ENCODE assay signal across 18 cellular contexts in the genomic region with DNA sequence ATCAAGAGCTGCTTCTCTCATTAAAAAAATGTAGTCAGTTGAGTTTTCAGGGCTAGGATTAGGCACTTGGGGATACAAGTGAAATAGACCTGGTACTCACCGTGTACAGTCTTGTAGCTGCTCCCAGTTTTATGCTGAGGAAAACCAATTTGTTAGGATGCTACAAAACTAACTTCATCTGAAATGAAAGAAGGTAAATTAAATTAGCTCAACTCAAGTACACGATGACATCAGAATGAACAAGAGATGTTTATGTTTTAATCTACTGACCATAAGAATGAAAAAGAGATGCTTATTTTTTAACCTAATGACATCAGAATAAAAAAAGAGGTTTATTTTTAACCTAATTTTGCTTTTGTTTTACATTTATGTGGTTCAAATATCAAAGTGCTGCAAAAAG.
DNase-seq lines count a peak whose midpoint lies in the region; ATAC-seq and TF ChIP-seq lines count a peak whose summit lies in the region.
"Had no signal": no experiment of that assay in that cellular context is flagged by ENCODE, and none has a peak within 500 bp of the region (broad histone marks: within the 10 kb centered on the region; RNA-seq: fewer than 3 reads in every experiment).

No MANE protein-coding gene starts in this region.

- H3K4me3 ChIP-seq in cardiac muscle cell: no peak overlapping the region
- H3K4me3 ChIP-seq in right cardiac atrium (ENCODE audit: low read length): no peak overlapping the region
- no peak overlapping the region; the same call in 1 of the 2 replicates for H3K4me3 ChIP-seq in Karpas-422 (ENCODE audit: low read length)
- H3K4me3 ChIP-seq: GM23248 had no signal

- H3K27me3 Mint-ChIP-seq in natural killer cell treated with Interleukin-12 subunit alpha and Interleukin-12 subunit beta and Interleukin-15 and Interleukin-18, amount 100 ng/mL, for 72 hours: no peaks in the 10 kb centered on the region

- H3K27ac Mint-ChIP-seq in natural killer cell treated with Interleukin-12 subunit alpha and Interleukin-12 subunit beta and Interleukin-15 and Interleukin-18, amount 100 ng/mL, for 72 hours: peak overlapping the region; percentile 97 to 99

- H3K36me3 Mint-ChIP-seq in natural killer cell treated with Interleukin-12 subunit alpha and Interleukin-12 subunit beta and Interleukin-15 and Interleukin-18, amount 100 ng/mL, for 72 hours: peaks cover 24% of the 10 kb centered on the region

- H3K36me3 ChIP-seq in cardiac muscle cell (peaks cover 44% of the 10 kb centered on the region), Karpas-422 (ENCODE audit: insufficient read depth, low read length) (no peaks in the 10 kb centered on the region)

- H3K9ac ChIP-seq in Karpas-422 (ENCODE audit: low read length): peak overlapping the region; percentile 64; the same call in 1 of the 2 replicates
- H3K9ac ChIP-seq: GM23248 had no signal

- POLR2A ChIA-PET in HEK293T (lab: Yijun Ruan, JAX): no interaction called here

- H3K9me3 Mint-ChIP-seq in natural killer cell treated with Interleukin-12 subunit alpha and Interleukin-12 subunit beta and Interleukin-15 and Interleukin-18, amount 100 ng/mL, for 72 hours: no peaks in the 10 kb centered on the region

- peak overlapping the region; percentile 83 for H3K4me2 ChIP-seq in Karpas-422 (ENCODE audit: low read depth, low read length, poor library complexity, severe bottlenecking)

- H3K27ac ChIP-seq in cardiac muscle cell (peak overlapping the region; percentile 39), right cardiac atrium (ENCODE audit: low read length) (no peak overlapping the region), Karpas-422 (ENCODE audit: low read length) (peak overlapping the region; percentile 91)
- H3K27ac ChIP-seq: C4-2B, GM23248 had no signal

- H3K27me3 ChIP-seq in cardiac muscle cell: no peaks in the 10 kb centered on the region
- no peaks in the 10 kb centered on the region for H3K27me3 ChIP-seq in right cardiac atrium (ENCODE audit: control insufficient read depth, insufficient read depth)
- no peaks in the 10 kb centered on the region for H3K27me3 ChIP-seq in Karpas-422 (ENCODE audit: low read length)

- H3K4me1 ChIP-seq in cardiac muscle cell (ENCODE audit: low read depth): peaks cover 14% of the 10 kb centered on the region
- peaks cover 3% of the 10 kb centered on the region for H3K4me1 ChIP-seq in right cardiac atrium (ENCODE audit: control insufficient read depth, insufficient read depth, low read length)
- H3K4me1 ChIP-seq in Karpas-422 (ENCODE audit: low read length): peaks cover 78% of the 10 kb centered on the region

- no peak overlapping the region for H3K4me3 Mint-ChIP-seq in natural killer cell treated with Interleukin-12 subunit alpha and Interleukin-12 subunit beta and Interleukin-15 and Interleukin-18, amount 100 ng/mL, for 72 hours

- CTCF ChIA-PET in HEK293T (lab: Yijun Ruan, JAX): interaction anchor here (0.6 to 1.2 kb wide), 2 partner anchors 37 to 120 kb away, joined by 3 to 5 read pairs; no protein-coding TSS in a partner anchor

- no peak for TF ChIP-seq CTCF in cardiac muscle cell (IDR thresholded peaks at IDR 0.05; ENCODE audit: low read depth, low read length)

- H3K4me1 Mint-ChIP-seq in natural killer cell treated with Interleukin-12 subunit alpha and Interleukin-12 subunit beta and Interleukin-15 and Interleukin-18, amount 100 ng/mL, for 72 hours (ENCODE audit: low read depth in 2 of 2): peaks cover 56 to 74% of the 10 kb centered on the region in 2 donors

- 83% methylated on average over 2 of the region's 2 CpGs for WGBS in right cardiac atrium

- H3K9me3 ChIP-seq in cardiac muscle cell (ENCODE audit: low read depth): no peaks in the 10 kb centered on the region
- H3K9me3 ChIP-seq in right cardiac atrium (ENCODE audit: control insufficient read depth, low read length): no peaks in the 10 kb centered on the region
- no peaks in the 10 kb centered on the region for H3K9me3 ChIP-seq in Karpas-422 (ENCODE audit: low read length)

- no peaks in the 10 kb centered on the region for H3K9me2 ChIP-seq in Karpas-422 (replicated peaks; ENCODE audit: insufficient read depth, low read length)

- H2AFZ ChIP-seq in Karpas-422 (ENCODE audit: low read length): no peak overlapping the region
- H2AFZ ChIP-seq: GM23248 had no signal

- no peak for ATAC-seq in right cardiac atrium
- ATAC-seq in natural killer cell treated with Interleukin-12 subunit alpha and Interleukin-12 subunit beta and Interleukin-15 and Interleukin-18, amount 100 ng/mL, for 72 hours: no peak
- ATAC-seq in GM21447 (IDR thresholded peaks at IDR 0.05; ENCODE audit: unreplicated experiment): no peak

- DNase-seq in cardiac muscle cell (ENCODE audit: low read depth in 1 of 2, low spot score in 1 of 2) (no peak), right cardiac atrium (no peak), Karpas-422 (no peak), NCI-H226 (no peak), HT-29 (ENCODE audit: low spot score) (no peak), HEK293T (ENCODE audit: extremely low spot score) (no peak)
- no peak for DNase-seq in natural killer cell treated with Interleukin-12 subunit alpha and Interleukin-12 subunit beta and Interleukin-15 and Interleukin-18, amount 100 ng/mL, for 72 hours (ENCODE audit: low spot score)
- DNase-seq: COR-L47, GM23248, MV-4-11, NCI-H1417, NCI-H2029, NCI-H2171 treated with DMSO at 0.1 percent for 48 hours, NCI-H774, RPMI8226, SW 1271 had no signal

- peaks cover 37% of the 10 kb centered on the region for H3K79me2 ChIP-seq in Karpas-422 (ENCODE audit: low read length)

- H4K20me1 ChIP-seq in Karpas-422 (ENCODE audit: insufficient read depth, low read depth, low read length): no peaks in the 10 kb centered on the region

- intact Hi-C loops in right cardiac atrium (cut with DNase I): no loop called here

TF ChIP-seq in HEK293T, 16 proteins besides CTCF, POLR2A, EP300 and RAD21:
- TF ChIP-seq FOXA1 (IDR thresholded peaks at IDR 0.05) (no peak), FOXK2 (IDR thresholded peaks at IDR 0.05) (no peak), CTBP1 (IDR thresholded peaks at IDR 0.05; ENCODE audit: borderline replicate concordance) (no peak), LEF1 (IDR thresholded peaks at IDR 0.05; ENCODE audit: borderline replicate concordance) (no peak), HDGF (IDR thresholded peaks at IDR 0.05; ENCODE audit: borderline replicate concordance) (no peak), FOXM1 (IDR thresholded peaks at IDR 0.05; ENCODE audit: borderline replicate concordance) (no peak), ZNF384 (IDR thresholded peaks at IDR 0.05) (no peak), TARDBP (IDR thresholded peaks at IDR 0.05) (no peak), L3MBTL2 (conservative IDR thresholded peaks at IDR 0.05) (no peak)
- TF ChIP-seq, protein P1, sequence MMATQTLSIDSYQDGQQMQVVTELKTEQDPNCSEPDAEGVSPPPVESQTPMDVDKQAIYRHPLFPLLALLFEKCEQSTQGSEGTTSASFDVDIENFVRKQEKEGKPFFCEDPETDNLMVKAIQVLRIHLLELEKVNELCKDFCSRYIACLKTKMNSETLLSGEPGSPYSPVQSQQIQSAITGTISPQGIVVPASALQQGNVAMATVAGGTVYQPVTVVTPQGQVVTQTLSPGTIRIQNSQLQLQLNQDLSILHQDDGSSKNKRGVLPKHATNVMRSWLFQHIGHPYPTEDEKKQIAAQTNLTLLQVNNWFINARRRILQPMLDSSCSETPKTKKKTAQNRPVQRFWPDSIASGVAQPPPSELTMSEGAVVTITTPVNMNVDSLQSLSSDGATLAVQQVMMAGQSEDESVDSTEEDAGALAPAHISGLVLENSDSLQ (IDR thresholded peaks at IDR 0.05): no peak
TF ChIP-seq in HEK293T: peak in this region for 0.
